Comparison of ENCODE assay signal across 8 cellular contexts in the genomic region with DNA sequence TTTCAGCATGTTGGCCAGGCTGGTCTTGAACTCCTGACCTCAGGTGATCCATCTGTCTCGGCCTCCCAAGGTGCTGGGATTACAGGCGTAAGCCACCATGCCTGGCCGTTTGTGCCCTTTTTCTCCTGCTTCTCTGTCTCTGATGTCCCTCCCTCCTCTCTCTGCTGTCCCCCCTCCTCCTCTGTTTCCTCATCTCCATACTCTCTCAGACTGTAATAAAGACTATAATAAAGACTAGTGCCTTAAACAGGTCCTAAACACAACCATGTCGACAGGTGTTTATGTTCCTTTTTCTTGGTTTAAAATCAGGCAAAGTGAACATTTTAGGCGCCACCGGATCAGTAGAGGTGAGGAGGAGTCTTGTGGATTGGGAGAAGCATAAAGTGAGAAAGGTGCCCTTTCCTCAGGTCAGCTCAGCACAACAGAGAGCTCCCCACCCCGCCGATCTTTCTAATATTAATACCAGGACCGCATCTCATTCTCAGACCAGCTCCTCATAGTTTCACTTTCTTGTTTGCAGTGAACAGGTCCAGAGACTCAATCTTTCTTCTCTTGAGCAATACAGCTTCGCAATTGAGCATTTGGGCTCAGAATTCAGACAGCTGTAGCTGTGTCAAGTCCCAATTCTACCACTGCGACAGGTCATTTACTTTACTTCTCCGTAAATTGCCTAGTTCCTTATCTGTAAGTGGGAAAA. TPM values are rescaled to one million over a fixed set of nuclear protein-coding genes. Genes with fewer than 3 reads are reported as not detected.
DNase-seq lines count a peak whose midpoint lies in the region; ATAC-seq and TF ChIP-seq lines count a peak whose summit lies in the region.

No MANE protein-coding gene starts in this region.

- no peak for TF ChIP-seq POLR2A in NB4 (IDR thresholded peaks at IDR 0.05; ENCODE audit: extremely low read depth, insufficient read length)

- no peaks in the 10 kb centered on the region for H3K36me3 ChIP-seq in lower lobe of right lung

- peak; percentile 12 for DNase-seq in NB4 (ENCODE audit: low read depth)
- DNase-seq in lower lobe of right lung = no peak
- no peak for DNase-seq in T-helper 9 cell
- no peak for DNase-seq in HK-2 (ENCODE audit: unreplicated experiment)
- DNase-seq in stimulated activated CD8-positive, alpha-beta memory T cell treated with anti-CD3 and anti-CD28 coated beads, Interleukin-4, amount 100 ng/mL, for 48 hours = no peak
- no peak for DNase-seq in stimulated activated CD4-positive, alpha-beta T cell treated with anti-CD3 and anti-CD28 coated beads, Interleukin-4, amount 100 ng/mL, for 24 hours

- intact Hi-C loops in lower lobe of right lung (cut with DNase I) = no loop called here

- no peaks in the 10 kb centered on the region for H3K27me3 ChIP-seq in lower lobe of right lung (ENCODE audit: low read depth)

- no peaks in the 10 kb centered on the region for H3K4me1 ChIP-seq in lower lobe of right lung

- ATAC-seq in GM18858 (IDR thresholded peaks at IDR 0.05; ENCODE audit: unreplicated experiment) (peak; percentile 96), HG02623 (IDR thresholded peaks at IDR 0.05; ENCODE audit: unreplicated experiment) (peak; percentile 90), lower lobe of right lung (peak; percentile 68 to 79)

- no peaks in the 10 kb centered on the region for H3K9me3 ChIP-seq in lower lobe of right lung

- TF ChIP-seq CTCF in NB4 (IDR thresholded peaks at IDR 0.05; ENCODE audit: low read depth, low read length) (no peak), lower lobe of right lung (IDR thresholded peaks at IDR 0.05) (no peak)

- H3K27ac ChIP-seq in lower lobe of right lung = peak overlapping the region; percentile 33

- H3K4me3 ChIP-seq in NB4 (ENCODE audit: low read depth, low read length) (peak overlapping the region; percentile 16), lower lobe of right lung (peak overlapping the region; percentile 49)

RNA-seq across cellular contexts. Expression of gene TIMM21, which starts 23.7 kb away (rescaled TPM):
- 21.6 TPM for total RNA-seq in lower lobe of right lung

RNA-seq across cellular contexts. Expression of gene FBXO15, which starts 24.4 kb away (rescaled TPM):
- total RNA-seq in lower lobe of right lung = 4.2 TPM
